In the genomic region with DNA sequence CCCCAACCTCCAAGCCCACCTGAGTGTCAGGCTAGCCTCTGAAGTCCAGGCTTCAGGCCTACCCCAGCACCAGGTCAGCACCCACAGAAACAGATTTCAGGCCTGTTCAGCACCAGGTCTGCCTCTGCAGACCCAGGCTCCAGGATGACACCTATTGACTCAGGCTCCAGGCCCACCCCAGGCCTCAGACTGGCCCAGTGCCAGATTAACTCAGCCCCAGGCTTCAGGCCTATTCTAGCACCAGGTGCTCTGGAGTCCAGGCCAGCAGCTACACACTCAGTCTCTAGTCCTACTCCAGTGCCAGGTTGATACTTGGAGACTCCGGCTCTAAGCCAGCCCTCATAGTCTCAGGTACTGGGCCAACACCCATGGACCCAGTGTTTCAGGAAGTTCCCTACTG, we compare ENCODE assay signal across 26 cellular contexts.
"Had no signal": no experiment of that assay in that cellular context is flagged by ENCODE, and none has a peak within 500 bp of the region (broad histone marks: within the 10 kb centered on the region; RNA-seq: fewer than 3 reads in every experiment).

No MANE protein-coding gene starts in this region.

- H3K4me3 Mint-ChIP-seq: mesothelial cell of epicardium; naive B cell; nephron progenitor cell; stimulated activated naive CD8-positive, alpha-beta T cell treated with anti-CD3 and anti-CD28 coated beads, Interleukin-15, amount 100 ng/mL, for 72 hours had no signal

- H3K27me3 ChIP-seq: dorsolateral prefrontal cortex, gastrocnemius medialis, left lung, ovary, sigmoid colon, suprapubic skin, transverse colon, upper lobe of right lung, uterus had no signal

- DNase-seq: dorsolateral prefrontal cortex; effector CD4-positive, alpha-beta T cell; foreskin fibroblast; gastrocnemius medialis; left cardiac atrium; left lung; mesenchymal stem cell; mucosa of descending colon; naive B cell; nephron progenitor cell; occipital lobe; ovary; psoas muscle; right cardiac atrium; sigmoid colon; stimulated activated CD4-positive, alpha-beta T cell treated with anti-CD3 and anti-CD28 coated beads, Interleukin-15, amount 100 ng/mL, for 24 hours; stimulated activated CD4-positive, alpha-beta T cell treated with anti-CD3 and anti-CD28 coated beads, Interleukin-2, amount 100 ng/mL, for 48 hours; stimulated activated naive CD4-positive, alpha-beta T cell; stimulated activated naive CD8-positive, alpha-beta T cell treated with anti-CD3 and anti-CD28 coated beads, Interleukin-15, amount 100 ng/mL, for 72 hours; transverse colon; upper lobe of right lung; uterus had no signal

- H3K36me3 ChIP-seq: gastrocnemius medialis, left lung, ovary, sigmoid colon, suprapubic skin, transverse colon, upper lobe of right lung, uterus had no signal

- H3K27me3 Mint-ChIP-seq: naive B cell; stimulated activated naive CD8-positive, alpha-beta T cell treated with anti-CD3 and anti-CD28 coated beads, Interleukin-15, amount 100 ng/mL, for 72 hours had no signal

- H3K27ac ChIP-seq: dorsolateral prefrontal cortex, epithelial cell of prostate, gastrocnemius medialis, left lung, ovary, psoas muscle, sigmoid colon, suprapubic skin, transverse colon, upper lobe of right lung, uterus had no signal

- H3K4me1 ChIP-seq: gastrocnemius medialis, left lung, psoas muscle, sigmoid colon, suprapubic skin, transverse colon, upper lobe of right lung, uterus had no signal

- H3K27ac Mint-ChIP-seq: mesothelial cell of epicardium; naive B cell; nephron progenitor cell; stimulated activated naive CD8-positive, alpha-beta T cell treated with anti-CD3 and anti-CD28 coated beads, Interleukin-15, amount 100 ng/mL, for 72 hours had no signal

- H3K4me3 ChIP-seq: dorsolateral prefrontal cortex, gastrocnemius medialis, left lung, mucosa of descending colon, ovary, psoas muscle, sigmoid colon, suprapubic skin, transverse colon, upper lobe of right lung, uterus had no signal

- H3K4me1 Mint-ChIP-seq: mesothelial cell of epicardium; naive B cell; nephron progenitor cell; stimulated activated naive CD8-positive, alpha-beta T cell treated with anti-CD3 and anti-CD28 coated beads, Interleukin-15, amount 100 ng/mL, for 72 hours had no signal

- H3K9me3 ChIP-seq: mucosa of descending colon, ovary, suprapubic skin had no signal

- ATAC-seq: esophagus mucosa; gastrocnemius medialis; left cardiac atrium; left lung; mucosa of descending colon; psoas muscle; right cardiac atrium; stimulated activated naive CD8-positive, alpha-beta T cell treated with anti-CD3 and anti-CD28 coated beads, Interleukin-15, amount 100 ng/mL, for 72 hours; upper lobe of right lung had no signal
